ENCODE assay signal across 9 cellular contexts in the genomic region with DNA sequence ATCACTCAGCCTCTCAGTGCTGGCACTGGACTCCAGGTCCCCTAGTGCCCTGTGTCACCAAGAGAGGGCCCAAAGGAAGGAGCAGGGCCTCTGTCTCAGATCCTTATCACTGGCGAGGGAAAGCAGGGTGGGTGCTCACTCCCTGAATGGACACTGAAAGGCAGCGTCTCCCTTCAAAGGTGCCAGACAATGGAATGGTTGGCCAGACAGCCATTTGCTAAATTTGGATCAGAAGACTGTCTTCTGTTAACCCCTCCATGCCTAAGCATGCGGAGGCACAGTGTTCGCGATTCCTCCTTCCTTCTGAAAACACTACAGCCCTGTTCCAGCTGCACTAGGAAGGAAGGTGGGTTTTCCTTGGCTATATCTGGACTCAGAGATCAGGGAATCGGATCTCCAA. TPM values are rescaled to one million over a fixed set of nuclear protein-coding genes. Genes with fewer than 3 reads are reported as not detected.
DNase-seq lines count a peak whose midpoint lies in the region; ATAC-seq, FAIRE-seq and TF ChIP-seq lines count a peak whose summit lies in the region.
"Had no signal": no experiment of that assay in that cellular context is flagged by ENCODE, and none has a peak within 500 bp of the region (broad histone marks: within the 10 kb centered on the region; RNA-seq: fewer than 3 reads in every experiment).

No MANE protein-coding gene starts in this region.

- H3K9ac ChIP-seq in BLaER1 (no peak overlapping the region), Loucy (ENCODE audit: low read depth, low read length, poor library complexity, severe bottlenecking) (no peak overlapping the region)

- no peaks in the 10 kb centered on the region for H3K9me3 Mint-ChIP-seq in natural killer cell
- H3K9me3 Mint-ChIP-seq: stimulated activated naive CD8-positive, alpha-beta T cell treated with anti-CD3 and anti-CD28 coated beads, Interleukin-15, amount 100 ng/mL, for 72 hours had no signal

- H3K4me3 ChIP-seq in BLaER1 (no peak overlapping the region), Loucy (ENCODE audit: low read length, poor library complexity, severe bottlenecking) (peak overlapping the region; percentile 74), coronary artery (peak overlapping the region; percentile 73)

- H3F3A ChIP-seq in Loucy (ENCODE audit: low read depth) = no peaks in the 10 kb centered on the region

- H2AFZ ChIP-seq in Loucy (ENCODE audit: low read length) = no peak overlapping the region

- H3K27ac ChIP-seq in BLaER1 (no peak overlapping the region), coronary artery (no peak overlapping the region)

- H3K4me1 ChIP-seq in BLaER1 = peaks cover 66% of the 10 kb centered on the region
- H3K4me1 ChIP-seq in Loucy (ENCODE audit: insufficient read depth, low read length, poor library complexity, severe bottlenecking) = peaks cover 23% of the 10 kb centered on the region

- no peak for DNase-seq in coronary artery (ENCODE audit: low spot score)
- DNase-seq in natural killer cell = no peak
- no peak for DNase-seq in NCI-H446 (lab: John Stamatoyannopoulos, UW)
- DNase-seq in D721Med (ENCODE audit: insufficient read length, low spot score) = no peak
- DNase-seq in stimulated activated CD4-positive, alpha-beta T cell treated with anti-CD3 and anti-CD28 coated beads, Interleukin-2, amount 100 ng/mL, for 24 hours = no peak

- no peaks in the 10 kb centered on the region for H3K36me3 ChIP-seq in BLaER1
- H3K36me3 ChIP-seq in Loucy (ENCODE audit: insufficient read depth, low read length) = no peaks in the 10 kb centered on the region

- H3K27me3 ChIP-seq in BLaER1 (peaks cover 40% of the 10 kb centered on the region), Loucy (ENCODE audit: insufficient read depth, low read length, poor library complexity, severe bottlenecking) (no peaks in the 10 kb centered on the region)

- no peak for FAIRE-seq in D721Med (lab: Jason Lieb, UNC)

- ATAC-seq in natural killer cell (no peak), HG03045 (IDR thresholded peaks at IDR 0.05; ENCODE audit: unreplicated experiment) (no peak)

- intact Hi-C loops in natural killer cell (cut with micrococcal nuclease) = loop anchor here (5.0 kb wide), 1 partner anchor 195 kb away; the partner anchor contains the start of gene PSMB3

- H3K9me3 ChIP-seq in BLaER1 = 0 out of 2 replicates have a peak, but pooled peaks cover 10% of the 10 kb centered on the region
- no peaks in the 10 kb centered on the region for H3K9me3 ChIP-seq in Loucy (ENCODE audit: insufficient read depth, low read depth, low read length)

- H3K4me1 Mint-ChIP-seq in natural killer cell = peaks cover 17 to 28% of the 10 kb centered on the region in 2 donors

- H4K20me1 ChIP-seq in BLaER1 (peaks cover 29% of the 10 kb centered on the region), Loucy (ENCODE audit: insufficient read depth, low read length, poor library complexity, severe bottlenecking) (no peaks in the 10 kb centered on the region)

- H3K9me2 ChIP-seq in Loucy (replicated peaks; ENCODE audit: low read depth, low read length) = no peaks in the 10 kb centered on the region

- no peak overlapping the region for H3K27ac Mint-ChIP-seq in natural killer cell
- H3K27ac Mint-ChIP-seq: stimulated activated naive CD8-positive, alpha-beta T cell treated with anti-CD3 and anti-CD28 coated beads, Interleukin-15, amount 100 ng/mL, for 72 hours had no signal

- H3K79me2 ChIP-seq in Loucy (ENCODE audit: insufficient read depth, low read length) = no peaks in the 10 kb centered on the region

- TF ChIP-seq CTCF in Loucy (conservative IDR thresholded peaks at IDR 0.05; ENCODE audit: low read length) = no peak
- TF ChIP-seq CTCF in coronary artery (IDR thresholded peaks at IDR 0.05) = no peak
- TF ChIP-seq CTCF in natural killer cell (IDR thresholded peaks at IDR 0.05) = no peak
- no peak for TF ChIP-seq CTCF in D721Med (IDR thresholded peaks at IDR 0.05; ENCODE audit: insufficient read depth, missing control alignments)

- no peaks in the 10 kb centered on the region for H3K36me3 Mint-ChIP-seq in natural killer cell

- peak overlapping the region; percentile 37 for H3K4me3 Mint-ChIP-seq in natural killer cell

- H3K27me3 Mint-ChIP-seq in natural killer cell (ENCODE audit: low read depth in 2 of 2) = peaks cover 26 to 34% of the 10 kb centered on the region in 2 donors

- peak overlapping the region; percentile 99 for H3K4me2 ChIP-seq in BLaER1
- peak overlapping the region; percentile 89 for H3K4me2 ChIP-seq in Loucy (ENCODE audit: low read depth, low read length, poor library complexity, severe bottlenecking)

RNA-seq across cellular contexts. Expression of gene SRCIN1, which starts 48.4 kb away (rescaled TPM):
- total RNA-seq in natural killer cell = under 1 TPM in 2 of 3 donors, not detected in 1; 0.28 to 0.50 TPM
